19 cellular contexts compared by ENCODE assay signal in genomic region chrX:139332441-139332840, GRCh38.
A peak's percentile ranks its signal among the peaks of the same experiment; 100 is the strongest.
DNase-seq lines count a peak whose midpoint lies in the region; ATAC-seq, FAIRE-seq and TF ChIP-seq lines count a peak whose summit lies in the region.
"Had no signal": no experiment of that assay in that cellular context is flagged by ENCODE, and none has a peak within 500 bp of the region (broad histone marks: within the 10 kb centered on the region; RNA-seq: fewer than 3 reads in every experiment).

No MANE protein-coding gene starts in this region.

- no peak for ATAC-seq in GM21360 (IDR thresholded peaks at IDR 0.05; ENCODE audit: unreplicated experiment)
- ATAC-seq in HG02610 (IDR thresholded peaks at IDR 0.05; ENCODE audit: unreplicated experiment) = no peak
- ATAC-seq in mucosa of descending colon = no peak

- H3K36me3 ChIP-seq in bronchial epithelial cell (ENCODE audit: control insufficient read depth, insufficient read depth, low read length) = no peaks in the 10 kb centered on the region
- no peaks in the 10 kb centered on the region for H3K36me3 ChIP-seq in mucosa of descending colon (ENCODE audit: low read depth)
- H3K36me3 ChIP-seq: BLaER1 had no signal

- no peaks in the 10 kb centered on the region for H3K27me3 ChIP-seq in bronchial epithelial cell (ENCODE audit: control insufficient read depth, insufficient read depth, low read length)

- H3K27ac ChIP-seq in RWPE1 = no peak overlapping the region
- H3K27ac ChIP-seq: BLaER1 had no signal

- H3K4me1 ChIP-seq in mucosa of descending colon (ENCODE audit: low read depth) = no peaks in the 10 kb centered on the region
- H3K4me1 ChIP-seq: BLaER1 had no signal

- H3K4me3 ChIP-seq in bronchial epithelial cell (ENCODE audit: low read depth, low read length) (no peak overlapping the region), mucosa of descending colon (no peak overlapping the region)
- H3K4me3 ChIP-seq: BLaER1 had no signal

- no peaks in the 10 kb centered on the region for H3K9me3 ChIP-seq in mucosa of descending colon

- CTCF ChIA-PET in RWPE1 (lab: Yijun Ruan, JAX) = no interaction called here

- no peak for TF ChIP-seq CTCF in RWPE1 (conservative IDR thresholded peaks at IDR 0.05; ENCODE audit: low read depth)
- TF ChIP-seq CTCF in bronchial epithelial cell (IDR thresholded peaks at IDR 0.05; ENCODE audit: insufficient read depth, low read length, severe bottlenecking) = no peak
- no peak for TF ChIP-seq CTCF in mucosa of descending colon (IDR thresholded peaks at IDR 0.05)

- POLR2A ChIA-PET in RWPE1 (lab: Yijun Ruan, JAX; ENCODE audit: low non-redundant PET) = no interaction called here

- intact Hi-C loops in mucosa of descending colon (cut with DNase I, micrococcal nuclease) = no loop called here

- DNase-seq in Daoy (ENCODE audit: low read depth) = peak; percentile 0
- DNase-seq in RWPE1 (ENCODE audit: low spot score) = peak; percentile 0
- DNase-seq in bronchial epithelial cell (ENCODE audit: low read depth) = peak; percentile 80
- peak; percentile 1 for DNase-seq in myocyte (ENCODE audit: low read depth)
- no peak for DNase-seq in superior temporal gyrus (ENCODE audit: extremely low spot score)
- no peak for DNase-seq in mucosa of descending colon
- DNase-seq: 8988T; Calu3; CD4-positive, alpha-beta memory T cell; DMS 273 treated with DMSO at 0.1 percent for 48 hours; DMS53; DND-41; H9 had no signal

- FAIRE-seq in bronchial epithelial cell (lab: Jason Lieb, UNC) = no peak
- FAIRE-seq: G401.6, GM12892, H1 had no signal

Comparison
In these comparisons a context has a peak if more than half of its experiments do, and no peak if none do; other contexts are left out.
1. DNase-seq: peak in Daoy (single experiment), RWPE1 (single experiment), bronchial epithelial cell (single experiment) and myocyte (single experiment); none in superior temporal gyrus (single experiment) and mucosa of descending colon (0 of 3).